ENCODE assay signal across 8 cellular contexts in genomic region chr20:46151936-46152335, GRCh38. TPM values are rescaled to one million over a fixed set of nuclear protein-coding genes. Genes with fewer than 3 reads are reported as not detected.
A peak's percentile ranks its signal among the peaks of the same experiment; 100 is the strongest.
DNase-seq lines count a peak whose midpoint lies in the region; ATAC-seq, FAIRE-seq and TF ChIP-seq lines count a peak whose summit lies in the region.

No MANE protein-coding gene starts in this region.

- peak; percentile 31 for TF ChIP-seq CTCF in lower lobe of right lung (IDR thresholded peaks at IDR 0.05)

- no peaks in the 10 kb centered on the region for H3K9me3 Mint-ChIP-seq in activated CD4-positive, alpha-beta T cell treated with anti-CD3 and anti-CD28 coated beads, Interleukin-2, amount 10 ng/mL, durations not matched to agents 7 days and 5 days

- H3K4me1 Mint-ChIP-seq in activated CD4-positive, alpha-beta T cell treated with anti-CD3 and anti-CD28 coated beads, Interleukin-2, amount 10 ng/mL, durations not matched to agents 7 days and 5 days = no peaks in the 10 kb centered on the region

- CTCF ChIA-PET in activated CD4-positive, alpha-beta T cell treated with anti-CD3 and anti-CD28 coated beads, Interleukin-2, amount 10 ng/mL, durations not matched to agents 7 days and 5 days (lab: Charles Lee) = interaction anchor here (0.7 to 1.5 kb wide), 4 partner anchors 10 to 241 kb away, joined by 3 read pairs; no protein-coding TSS in a partner anchor

- peaks cover 4% of the 10 kb centered on the region for H3K27me3 Mint-ChIP-seq in activated CD4-positive, alpha-beta T cell treated with anti-CD3 and anti-CD28 coated beads, Interleukin-2, amount 10 ng/mL, durations not matched to agents 7 days and 5 days

- no peaks in the 10 kb centered on the region for H3K9me3 ChIP-seq in lower lobe of right lung

- DNase-seq in COLO668 (lab: John Stamatoyannopoulos, UW; ENCODE audit: unreplicated experiment) = peak; percentile 37
- DNase-seq in GM18507 (ENCODE audit: extremely low spot score, insufficient read length, low read depth) = peak; percentile 28
- peak; percentile 22 for DNase-seq in activated CD4-positive, alpha-beta T cell treated with anti-CD3 and anti-CD28 coated beads, Interleukin-2, amount 10 ng/mL, durations not matched to agents 7 days and 5 days
- DNase-seq in lower lobe of right lung = no peak
- DNase-seq in AG08396 (ENCODE audit: low spot score) = no peak
- no peak for DNase-seq in NCI-H187 (lab: John Stamatoyannopoulos, UW)
- DNase-seq in putamen (ENCODE audit: low spot score) = no peak

- no peaks in the 10 kb centered on the region for H3K36me3 Mint-ChIP-seq in activated CD4-positive, alpha-beta T cell treated with anti-CD3 and anti-CD28 coated beads, Interleukin-2, amount 10 ng/mL, durations not matched to agents 7 days and 5 days (ENCODE audit: low read depth)

- no peaks in the 10 kb centered on the region for H3K36me3 ChIP-seq in lower lobe of right lung

- no peaks in the 10 kb centered on the region for H3K4me1 ChIP-seq in lower lobe of right lung

- no peak for FAIRE-seq in GM18507 (lab: Jason Lieb, UNC)

- no peak for ATAC-seq in lower lobe of right lung
- no peak for ATAC-seq in HG02571 (IDR thresholded peaks at IDR 0.05; ENCODE audit: unreplicated experiment)

- H3K4me3 Mint-ChIP-seq in activated CD4-positive, alpha-beta T cell treated with anti-CD3 and anti-CD28 coated beads, Interleukin-2, amount 10 ng/mL, durations not matched to agents 7 days and 5 days = no peak overlapping the region

- POLR2A ChIA-PET in activated CD4-positive, alpha-beta T cell treated with anti-CD3 and anti-CD28 coated beads, Interleukin-2, amount 10 ng/mL, durations not matched to agents 7 days and 5 days (lab: Charles Lee) = no interaction called here

- no peak overlapping the region for H3K4me3 ChIP-seq in lower lobe of right lung

- no peak overlapping the region for H3K27ac ChIP-seq in lower lobe of right lung

- no peak overlapping the region for H3K27ac Mint-ChIP-seq in activated CD4-positive, alpha-beta T cell treated with anti-CD3 and anti-CD28 coated beads, Interleukin-2, amount 10 ng/mL, durations not matched to agents 7 days and 5 days

- intact Hi-C loops in lower lobe of right lung (cut with DNase I) = no loop called here

- H3K27me3 ChIP-seq in lower lobe of right lung (ENCODE audit: low read depth) = peaks cover 29% of the 10 kb centered on the region

RNA-seq across cellular contexts. Expression of gene CD40, which starts 33.8 kb away (rescaled TPM):
- total RNA-seq in activated CD4-positive, alpha-beta T cell treated with anti-CD3 and anti-CD28 coated beads, Interleukin-2, amount 10 ng/mL, durations not matched to agents 7 days and 5 days = 1 to 10 TPM; 1.1 to 1.5 TPM
- 35.7 TPM for total RNA-seq in lower lobe of right lung

Comparison
In these comparisons a context has a peak if more than half of its experiments do, and no peak if none do; other contexts are left out.
1. DNase-seq: peak in COLO668 (single experiment), GM18507 (single experiment) and activated CD4-positive, alpha-beta T cell treated with anti-CD3 and anti-CD28 coated beads, Interleukin-2, amount 10 ng/mL, durations not matched to agents 7 days and 5 days (single experiment); none in lower lobe of right lung (single experiment), AG08396 (single experiment), NCI-H187 (0 of 2) and putamen (single experiment).
2. RNA of gene CD40, which starts 33.8 kb away (total RNA-seq): 35.7 TPM in lower lobe of right lung (single experiment); 1.1 to 1.5 TPM in activated CD4-positive, alpha-beta T cell treated with anti-CD3 and anti-CD28 coated beads, Interleukin-2, amount 10 ng/mL, durations not matched to agents 7 days and 5 days; every median in the first group is over 10 times any median in the second.